1 cellular context compared by ENCODE assay signal in the genomic region with DNA sequence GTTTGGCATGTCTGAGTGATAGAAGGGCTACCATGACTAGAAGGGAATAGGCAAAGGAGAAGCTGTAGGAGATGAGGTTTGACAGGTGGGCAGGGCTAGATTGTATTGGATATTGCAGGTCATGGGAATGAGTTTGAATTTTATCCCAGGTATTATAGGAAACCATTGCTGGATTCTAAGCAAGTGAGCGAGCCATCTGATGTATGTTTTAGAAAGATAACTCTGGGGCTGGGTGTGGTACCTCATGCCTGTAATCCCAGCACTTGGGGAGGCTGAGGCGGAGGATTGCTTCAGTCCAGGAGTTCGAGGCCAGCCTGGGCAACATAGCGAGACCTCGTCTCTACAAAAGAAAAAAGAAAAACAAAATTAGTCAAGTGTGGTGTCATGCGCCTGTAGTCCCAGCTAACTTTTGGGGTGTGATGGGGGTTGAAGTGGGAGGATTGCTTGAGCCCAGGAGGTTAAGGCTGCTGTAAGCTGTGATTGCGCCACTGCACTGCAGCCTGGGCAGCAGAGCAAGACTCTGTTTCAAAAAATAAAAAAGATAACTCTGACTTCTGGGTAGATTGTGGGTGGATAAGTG.
A peak's percentile ranks its signal among the peaks of the same experiment; 100 is the strongest.
TF ChIP-seq lines count a peak whose summit lies in the region.

No MANE protein-coding gene starts in this region.

TF ChIP-seq in K562, 482 proteins besides CTCF, POLR2A, EP300 and RAD21:
- TF ChIP-seq ARID1B (IDR thresholded peaks at IDR 0.05) (peak; percentile 77), ZSCAN32 (CRISPR knock-in tag; IDR thresholded peaks at IDR 0.05) (no peak), KDM1A (IDR thresholded peaks at IDR 0.05) (peak in 1 of 2 experiments; percentile 31; a peak in 2 of 4 replicates), TAL1 (IDR thresholded peaks at IDR 0.05) (peak; percentile 65), RCOR1 (IDR thresholded peaks at IDR 0.05; ENCODE audit: borderline replicate concordance in 1 of 2, low read depth in 2 of 2, low read length in 2 of 2) (no peak), HDAC2 (IDR thresholded peaks at IDR 0.05) (0 out of 2 replicates have a peak, but pooled peaks have one; percentile 36), CBFA2T3 (IDR thresholded peaks at IDR 0.05) (peak; percentile 43; the same call in 1 of the 2 replicates), BCOR (IDR thresholded peaks at IDR 0.05) (peak; percentile 63), ADNP (tag; IDR thresholded peaks at IDR 0.05) (peak; percentile 82), DPF2 (IDR thresholded peaks at IDR 0.05) (0 out of 2 replicates have a peak, but pooled peaks have one; percentile 41), TCF3 (CRISPR knock-in tag; IDR thresholded peaks at IDR 0.05) (peak; percentile 59), CEBPB (tag; IDR thresholded peaks at IDR 0.05) (peak; percentile 77)
- TF ChIP-seq, protein P1, sequence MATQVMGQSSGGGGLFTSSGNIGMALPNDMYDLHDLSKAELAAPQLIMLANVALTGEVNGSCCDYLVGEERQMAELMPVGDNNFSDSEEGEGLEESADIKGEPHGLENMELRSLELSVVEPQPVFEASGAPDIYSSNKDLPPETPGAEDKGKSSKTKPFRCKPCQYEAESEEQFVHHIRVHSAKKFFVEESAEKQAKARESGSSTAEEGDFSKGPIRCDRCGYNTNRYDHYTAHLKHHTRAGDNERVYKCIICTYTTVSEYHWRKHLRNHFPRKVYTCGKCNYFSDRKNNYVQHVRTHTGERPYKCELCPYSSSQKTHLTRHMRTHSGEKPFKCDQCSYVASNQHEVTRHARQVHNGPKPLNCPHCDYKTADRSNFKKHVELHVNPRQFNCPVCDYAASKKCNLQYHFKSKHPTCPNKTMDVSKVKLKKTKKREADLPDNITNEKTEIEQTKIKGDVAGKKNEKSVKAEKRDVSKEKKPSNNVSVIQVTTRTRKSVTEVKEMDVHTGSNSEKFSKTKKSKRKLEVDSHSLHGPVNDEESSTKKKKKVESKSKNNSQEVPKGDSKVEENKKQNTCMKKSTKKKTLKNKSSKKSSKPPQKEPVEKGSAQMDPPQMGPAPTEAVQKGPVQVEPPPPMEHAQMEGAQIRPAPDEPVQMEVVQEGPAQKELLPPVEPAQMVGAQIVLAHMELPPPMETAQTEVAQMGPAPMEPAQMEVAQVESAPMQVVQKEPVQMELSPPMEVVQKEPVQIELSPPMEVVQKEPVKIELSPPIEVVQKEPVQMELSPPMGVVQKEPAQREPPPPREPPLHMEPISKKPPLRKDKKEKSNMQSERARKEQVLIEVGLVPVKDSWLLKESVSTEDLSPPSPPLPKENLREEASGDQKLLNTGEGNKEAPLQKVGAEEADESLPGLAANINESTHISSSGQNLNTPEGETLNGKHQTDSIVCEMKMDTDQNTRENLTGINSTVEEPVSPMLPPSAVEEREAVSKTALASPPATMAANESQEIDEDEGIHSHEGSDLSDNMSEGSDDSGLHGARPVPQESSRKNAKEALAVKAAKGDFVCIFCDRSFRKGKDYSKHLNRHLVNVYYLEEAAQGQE (CRISPR knock-in tag; IDR thresholded peaks at IDR 0.05; ENCODE audit: low read depth): no peak
- TF ChIP-seq, protein P2, sequence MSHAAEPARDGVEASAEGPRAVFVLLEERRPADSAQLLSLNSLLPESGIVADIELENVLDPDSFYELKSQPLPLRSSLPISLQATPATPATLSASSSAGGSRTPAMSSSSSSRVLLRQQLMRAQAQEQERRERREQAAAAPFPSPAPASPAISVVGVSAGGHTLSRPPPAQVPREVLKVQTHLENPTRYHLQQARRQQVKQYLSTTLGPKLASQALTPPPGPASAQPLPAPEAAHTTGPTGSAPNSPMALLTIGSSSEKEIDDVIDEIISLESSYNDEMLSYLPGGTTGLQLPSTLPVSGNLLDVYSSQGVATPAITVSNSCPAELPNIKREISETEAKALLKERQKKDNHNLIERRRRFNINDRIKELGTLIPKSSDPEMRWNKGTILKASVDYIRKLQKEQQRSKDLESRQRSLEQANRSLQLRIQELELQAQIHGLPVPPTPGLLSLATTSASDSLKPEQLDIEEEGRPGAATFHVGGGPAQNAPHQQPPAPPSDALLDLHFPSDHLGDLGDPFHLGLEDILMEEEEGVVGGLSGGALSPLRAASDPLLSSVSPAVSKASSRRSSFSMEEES (CRISPR knock-in tag; IDR thresholded peaks at IDR 0.05): no peak
- TF ChIP-seq, protein P3, sequence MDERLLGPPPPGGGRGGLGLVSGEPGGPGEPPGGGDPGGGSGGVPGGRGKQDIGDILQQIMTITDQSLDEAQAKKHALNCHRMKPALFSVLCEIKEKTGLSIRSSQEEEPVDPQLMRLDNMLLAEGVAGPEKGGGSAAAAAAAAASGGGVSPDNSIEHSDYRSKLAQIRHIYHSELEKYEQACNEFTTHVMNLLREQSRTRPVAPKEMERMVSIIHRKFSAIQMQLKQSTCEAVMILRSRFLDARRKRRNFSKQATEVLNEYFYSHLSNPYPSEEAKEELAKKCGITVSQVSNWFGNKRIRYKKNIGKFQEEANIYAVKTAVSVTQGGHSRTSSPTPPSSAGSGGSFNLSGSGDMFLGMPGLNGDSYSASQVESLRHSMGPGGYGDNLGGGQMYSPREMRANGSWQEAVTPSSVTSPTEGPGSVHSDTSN (CRISPR knock-in tag; IDR thresholded peaks at IDR 0.05; ENCODE audit: low read depth): no peak
- TF ChIP-seq, protein P3 (tag; conservative IDR thresholded peaks at IDR 0.05; ENCODE audit: low read depth): no peak
